7 cellular contexts compared by ENCODE assay signal in genomic region chr18:2847341-2848144, GRCh38. TPM values are rescaled to one million over a fixed set of nuclear protein-coding genes. Genes with fewer than 3 reads are reported as not detected.
DNase-seq lines count a peak whose midpoint lies in the region; TF ChIP-seq lines count a peak whose summit lies in the region.

No MANE protein-coding gene starts in this region.

- H3K9me3 ChIP-seq in mammary epithelial cell (replicated peaks; ENCODE audit: insufficient read depth, low read length) (no peaks in the 10 kb centered on the region), liver (ENCODE audit: control insufficient read depth in 4 of 4, low read length in 3 of 4) (no peaks in the 10 kb centered on the region)

- H3K9ac ChIP-seq in mammary epithelial cell (ENCODE audit: insufficient read depth, low read length), result no peak overlapping the region
- no peak overlapping the region for H3K9ac ChIP-seq in liver (ENCODE audit: low read depth in 1 of 2, low read length in 2 of 2)

- H2AFZ ChIP-seq in mammary epithelial cell (ENCODE audit: low read depth, low read length), result no peak overlapping the region

- whole genome bisulfite sequencing in mammary epithelial cell (ENCODE audit: low coverage, missing lambda C conversion rate), result 0% methylated on average over 13 of the region's 71 CpGs
- 2% methylated on average over 71 of the region's 71 CpGs for WGBS in liver

- peak overlapping the region; percentile 83 for H3K4me2 ChIP-seq in mammary epithelial cell (ENCODE audit: insufficient read depth, low read depth, low read length)

- H3K27me3 Mint-ChIP-seq in stimulated activated naive CD8-positive, alpha-beta T cell treated with anti-CD3 and anti-CD28 coated beads, Interleukin-15, Interleukin-2, amounts not matched to agents 100 ng/mL and 50 ng/mL, for 24 hours, result peaks cover 45% of the 10 kb centered on the region

- peak overlapping the region; percentile 73 for H3K4me3 ChIP-seq in NB4 (ENCODE audit: low read depth, low read length)
- H3K4me3 ChIP-seq in mammary epithelial cell (replicated peaks in 1 of 3; ENCODE audit: insufficient read depth in 1 of 3, low read depth in 2 of 3, low read length in 3 of 3), result no peak overlapping the region
- H3K4me3 ChIP-seq in liver (ENCODE audit: low read depth in 1 of 3, low read length in 3 of 3), result peak overlapping the region in 2 of 3 donors; percentile 24 to 49

- peaks cover 38% of the 10 kb centered on the region for H3K4me1 Mint-ChIP-seq in stimulated activated naive CD8-positive, alpha-beta T cell treated with anti-CD3 and anti-CD28 coated beads, Interleukin-15, Interleukin-2, amounts not matched to agents 100 ng/mL and 50 ng/mL, for 24 hours (ENCODE audit: low read depth)

- H3K36me3 ChIP-seq in mammary epithelial cell (ENCODE audit: insufficient read depth, low read length) (no peaks in the 10 kb centered on the region), liver (ENCODE audit: control insufficient read depth in 4 of 4, insufficient read depth in 3 of 4, low read depth in 1 of 4, low read length in 3 of 4) (no peaks in the 10 kb centered on the region)

- no peak for TF ChIP-seq RAD21 in liver (IDR thresholded peaks at IDR 0.05)

- no peaks in the 10 kb centered on the region for H3K9me3 Mint-ChIP-seq in stimulated activated naive CD8-positive, alpha-beta T cell treated with anti-CD3 and anti-CD28 coated beads, Interleukin-15, Interleukin-2, amounts not matched to agents 100 ng/mL and 50 ng/mL, for 24 hours

- TF ChIP-seq CTCF in GM20000 (IDR thresholded peaks at IDR 0.05; ENCODE audit: extremely low read depth, missing control alignments) (no peak), NB4 (IDR thresholded peaks at IDR 0.05; ENCODE audit: low read depth, low read length) (no peak), mammary epithelial cell (conservative IDR thresholded peaks at IDR 0.05 in 1 of 2, IDR thresholded peaks at IDR 0.05 in 1 of 2; ENCODE audit: extremely low read depth in 1 of 2, insufficient read depth in 1 of 2, low read depth in 1 of 2, low read length in 2 of 2) (no peak), liver (IDR thresholded peaks at IDR 0.05; ENCODE audit: low read depth, low read length, missing input control) (no peak)

- H4K20me1 ChIP-seq in mammary epithelial cell (ENCODE audit: insufficient read depth, low read length), result no peaks in the 10 kb centered on the region

- H3K27ac Mint-ChIP-seq in stimulated activated naive CD8-positive, alpha-beta T cell treated with anti-CD3 and anti-CD28 coated beads, Interleukin-15, Interleukin-2, amounts not matched to agents 100 ng/mL and 50 ng/mL, for 24 hours, result peak overlapping the region; percentile 26

- dilution Hi-C loops in mammary epithelial cell (cut with HindIII; ENCODE audit: low sequenced_read_pairs), result loop anchor here (5.0 kb wide), 1 partner anchor 40 kb away; no protein-coding TSS in a partner anchor

- intact Hi-C loops in mammary epithelial cell (cut with micrococcal nuclease), result no loop called here

- BruUV-seq in mammary epithelial cell (replicated peaks; lab: Mats Ljungman, UMichigan), result no TSS peak

- no peaks in the 10 kb centered on the region for H3K79me2 ChIP-seq in mammary epithelial cell (ENCODE audit: insufficient read depth, low read length)

- CTCF ChIA-PET in mammary epithelial cell (lab: Charles Lee; ENCODE audit: low non-redundant PET), result no interaction called here

- H3K27ac ChIP-seq in mammary epithelial cell (ENCODE audit: insufficient read depth, low read depth, low read length), result no peak overlapping the region
- H3K27ac ChIP-seq in liver (ENCODE audit: low read depth in 1 of 2, low read length in 2 of 2), result peak overlapping the region in 1 of 2 donors; percentile 12

- peak overlapping the region; percentile 84 for H3K4me3 Mint-ChIP-seq in stimulated activated naive CD8-positive, alpha-beta T cell treated with anti-CD3 and anti-CD28 coated beads, Interleukin-15, Interleukin-2, amounts not matched to agents 100 ng/mL and 50 ng/mL, for 24 hours

- TF ChIP-seq POLR2A in NB4 (IDR thresholded peaks at IDR 0.05; ENCODE audit: extremely low read depth, insufficient read length), result no peak

- in situ Hi-C loops in mammary epithelial cell (cut with MboI; ENCODE audit: low sequenced_read_pairs in 2 of 2), result no loop called here

- H3K4me1 ChIP-seq in mammary epithelial cell (ENCODE audit: insufficient read depth, low read length) (peaks cover 14% of the 10 kb centered on the region), liver (ENCODE audit: control insufficient read depth in 4 of 4, insufficient read depth in 4 of 4, low read length in 3 of 4) (peaks cover 14 to 17% (median 15%) of the 10 kb centered on the region in 4 donors)

- H3K27me3 ChIP-seq in mammary epithelial cell (ENCODE audit: insufficient read depth, low read length) (peaks cover 31% of the 10 kb centered on the region), liver (ENCODE audit: control insufficient read depth in 4 of 4, insufficient read depth in 4 of 4, low read length in 3 of 4) (peaks cover 0 to 14% (median 7%) of the 10 kb centered on the region in 4 donors)

- no peaks in the 10 kb centered on the region for H3K36me3 Mint-ChIP-seq in stimulated activated naive CD8-positive, alpha-beta T cell treated with anti-CD3 and anti-CD28 coated beads, Interleukin-15, Interleukin-2, amounts not matched to agents 100 ng/mL and 50 ng/mL, for 24 hours (ENCODE audit: low read depth)

- peak; percentile 84 for DNase-seq in GM20000 (ENCODE audit: low spot score)
- peak; percentile 67 for DNase-seq in NB4 (ENCODE audit: low read depth)
- peak; percentile 22 for DNase-seq in mammary epithelial cell
- DNase-seq in NCI-H524 (lab: John Stamatoyannopoulos, UW), result no peak
- no peak for DNase-seq in stimulated activated naive CD4-positive, alpha-beta T cell treated with Interleukin-2 at 50 U/mL for 16 hours (lab: John Stamatoyannopoulos, UW)

TF ChIP-seq in liver, 16 proteins besides CTCF, POLR2A, EP300 and RAD21:
- no peak for TF ChIP-seq EGR1 (IDR thresholded peaks at IDR 0.05; ENCODE audit: low read depth in 2 of 2)
- no peak for TF ChIP-seq GABPA (IDR thresholded peaks at IDR 0.05 in 1 of 2, conservative IDR thresholded peaks at IDR 0.05 in 1 of 2)
- no peak for TF ChIP-seq HNF4G (IDR thresholded peaks at IDR 0.05)
- TF ChIP-seq, protein P1, sequence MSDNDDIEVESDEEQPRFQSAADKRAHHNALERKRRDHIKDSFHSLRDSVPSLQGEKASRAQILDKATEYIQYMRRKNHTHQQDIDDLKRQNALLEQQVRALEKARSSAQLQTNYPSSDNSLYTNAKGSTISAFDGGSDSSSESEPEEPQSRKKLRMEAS (IDR thresholded peaks at IDR 0.05), result no peak
- no peak for TF ChIP-seq NR2F2 (IDR thresholded peaks at IDR 0.05)
- no peak for TF ChIP-seq TAF1 (conservative IDR thresholded peaks at IDR 0.05)
- TF ChIP-seq FOXA1 (IDR thresholded peaks at IDR 0.05), result no peak
- TF ChIP-seq, protein P2, sequence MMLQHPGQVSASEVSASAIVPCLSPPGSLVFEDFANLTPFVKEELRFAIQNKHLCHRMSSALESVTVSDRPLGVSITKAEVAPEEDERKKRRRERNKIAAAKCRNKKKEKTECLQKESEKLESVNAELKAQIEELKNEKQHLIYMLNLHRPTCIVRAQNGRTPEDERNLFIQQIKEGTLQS (IDR thresholded peaks at IDR 0.05), result no peak
- TF ChIP-seq FOXA2 (IDR thresholded peaks at IDR 0.05), result no peak
- TF ChIP-seq HNF4A (conservative IDR thresholded peaks at IDR 0.05), result no peak
- TF ChIP-seq REST (IDR thresholded peaks at IDR 0.05), result no peak
- no peak for TF ChIP-seq SP1 (IDR thresholded peaks at IDR 0.05)
- no peak for TF ChIP-seq YY1 (IDR thresholded peaks at IDR 0.05)
- TF ChIP-seq JUND (IDR thresholded peaks at IDR 0.05), result no peak
- TF ChIP-seq ZBTB33 (IDR thresholded peaks at IDR 0.05), result no peak
- TF ChIP-seq RXRA (IDR thresholded peaks at IDR 0.05), result no peak

RNA-seq across cellular contexts. Expression of gene EMILIN2, which starts 0.7 kb away (rescaled TPM):
- total RNA-seq in mammary epithelial cell (1 to 10 TPM in 1 of 2 donors, under 1 TPM in 1; 0.52 to 1.3 TPM), liver (1 to 10 TPM; 2.3 to 4.6 TPM)
- polyA plus RNA-seq in mammary epithelial cell (0.25 TPM), liver (1 to 10 TPM in 1 of 2 donors, under 1 TPM in 1; 0.58 to 1.3 TPM)
- not detected for polyA minus RNA-seq in mammary epithelial cell

Comparison
In these comparisons a context has a peak if more than half of its experiments do, and no peak if none do; other contexts are left out.
1. DNase-seq: peak in GM20000 (single experiment), NB4 (single experiment) and mammary epithelial cell (single experiment); none in NCI-H524 (0 of 2) and stimulated activated naive CD4-positive, alpha-beta T cell treated with Interleukin-2 at 50 U/mL for 16 hours (single experiment).
2. H3K4me3 ChIP-seq: peak in NB4 (single experiment) and liver (2 of 3); none in mammary epithelial cell (0 of 3).